Comparison of ENCODE assay signal across 1 cellular context in the genomic region with DNA sequence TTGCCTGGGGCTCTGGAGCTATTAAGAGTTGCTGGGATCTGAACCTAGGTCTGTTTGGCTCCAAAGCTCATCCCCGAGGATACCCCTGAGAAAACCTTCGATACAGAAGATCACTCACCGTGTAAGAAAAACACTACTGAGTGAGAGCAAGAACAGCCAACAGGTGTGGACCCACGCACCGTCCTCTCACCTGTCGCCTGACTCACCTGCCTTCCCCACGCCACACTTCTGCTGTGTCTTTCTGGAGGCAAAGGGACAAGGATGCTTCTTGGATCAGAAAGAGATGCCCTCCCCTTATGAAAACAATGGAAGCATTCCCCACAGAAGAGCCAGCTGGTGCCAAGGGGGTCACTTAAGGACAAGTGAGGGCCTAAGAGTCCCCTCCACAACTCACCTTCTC.
TF ChIP-seq lines count a peak whose summit lies in the region.

No MANE protein-coding gene starts in this region.

TF ChIP-seq in IMR-90, 13 proteins besides CTCF, POLR2A, EP300 and RAD21:
- TF ChIP-seq BHLHE40 (IDR thresholded peaks at IDR 0.05; ENCODE audit: low read depth, low read length) (no peak), SMC3 (IDR thresholded peaks at IDR 0.05; ENCODE audit: low read depth, low read length) (no peak), MAFK (IDR thresholded peaks at IDR 0.05; ENCODE audit: low read depth, low read length) (no peak), CEBPB (IDR thresholded peaks at IDR 0.05; ENCODE audit: low read depth, low read length) (no peak), MAZ (IDR thresholded peaks at IDR 0.05; ENCODE audit: borderline replicate concordance, low read depth, low read length) (no peak), NFE2L2 (IDR thresholded peaks at IDR 0.05; ENCODE audit: low read depth, low read length) (no peak), MXI1 (IDR thresholded peaks at IDR 0.05; ENCODE audit: borderline replicate concordance, low read depth, low read length) (no peak), USF2 (IDR thresholded peaks at IDR 0.05; ENCODE audit: low read depth, low read length) (no peak), FOS (IDR thresholded peaks at IDR 0.05; ENCODE audit: low read depth, low read length) (no peak), RCOR1 (IDR thresholded peaks at IDR 0.05; ENCODE audit: insufficient replicate concordance, low read length) (no peak), RFX5 (IDR thresholded peaks at IDR 0.05; ENCODE audit: low read depth, low read length) (no peak), CHD1 (IDR thresholded peaks at IDR 0.05; ENCODE audit: low read depth, low read length) (no peak)
- TF ChIP-seq, protein P1, sequence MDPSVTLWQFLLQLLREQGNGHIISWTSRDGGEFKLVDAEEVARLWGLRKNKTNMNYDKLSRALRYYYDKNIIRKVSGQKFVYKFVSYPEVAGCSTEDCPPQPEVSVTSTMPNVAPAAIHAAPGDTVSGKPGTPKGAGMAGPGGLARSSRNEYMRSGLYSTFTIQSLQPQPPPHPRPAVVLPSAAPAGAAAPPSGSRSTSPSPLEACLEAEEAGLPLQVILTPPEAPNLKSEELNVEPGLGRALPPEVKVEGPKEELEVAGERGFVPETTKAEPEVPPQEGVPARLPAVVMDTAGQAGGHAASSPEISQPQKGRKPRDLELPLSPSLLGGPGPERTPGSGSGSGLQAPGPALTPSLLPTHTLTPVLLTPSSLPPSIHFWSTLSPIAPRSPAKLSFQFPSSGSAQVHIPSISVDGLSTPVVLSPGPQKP (IDR thresholded peaks at IDR 0.05; ENCODE audit: borderline replicate concordance, low read depth, low read length): no peak
